Comparison of ENCODE assay signal across 18 cellular contexts in genomic region chr12:72869025-72869424, GRCh38.
DNase-seq lines count a peak whose midpoint lies in the region; ATAC-seq and TF ChIP-seq lines count a peak whose summit lies in the region.
"Had no signal": no experiment of that assay in that cellular context is flagged by ENCODE, and none has a peak within 500 bp of the region (broad histone marks: within the 10 kb centered on the region; RNA-seq: fewer than 3 reads in every experiment).

No MANE protein-coding gene starts in this region.

- H3K27me3 ChIP-seq in lower lobe of right lung (ENCODE audit: low read depth) (no peaks in the 10 kb centered on the region), thyroid gland (no peaks in the 10 kb centered on the region)
- H3K27me3 ChIP-seq: BLaER1 treated with 17β-estradiol and CSF1 and Interleukin-3, amounts not matched to agents 10 nM and 100 nM had no signal

- H3K4me3 ChIP-seq in LNCaP clone FGC (ENCODE audit: low read depth, low read length) = no peak overlapping the region
- no peak overlapping the region for H3K4me3 ChIP-seq in lower lobe of right lung
- no peak overlapping the region for H3K4me3 ChIP-seq in thyroid gland (replicated peaks in 1 of 3)
- H3K4me3 ChIP-seq: BLaER1 treated with 17β-estradiol and CSF1 and Interleukin-3, amounts not matched to agents 10 nM and 100 nM had no signal

- WGBS in thyroid gland, 2 donors = 34 to 47% methylated on average over 6 of the region's 6 CpGs

- ATAC-seq in lower lobe of right lung (peak; percentile 51 to 68), GM18517 (IDR thresholded peaks at IDR 0.05; ENCODE audit: unreplicated experiment) (no peak)
- ATAC-seq: CD8-positive, alpha-beta T cell; HCT116 had no signal

- H3K36me3 ChIP-seq in lower lobe of right lung (no peaks in the 10 kb centered on the region), thyroid gland (no peaks in the 10 kb centered on the region)
- H3K36me3 ChIP-seq: BLaER1 treated with 17β-estradiol and CSF1 and Interleukin-3, amounts not matched to agents 10 nM and 100 nM had no signal

- TF ChIP-seq CTCF in LNCaP clone FGC (IDR thresholded peaks at IDR 0.05; ENCODE audit: control insufficient read depth, extremely low read depth, insufficient read depth) (no peak), lower lobe of right lung (IDR thresholded peaks at IDR 0.05) (no peak), thyroid gland (IDR thresholded peaks at IDR 0.05) (no peak)

- H3K4me1 ChIP-seq in lower lobe of right lung (no peaks in the 10 kb centered on the region), thyroid gland (no peaks in the 10 kb centered on the region)
- H3K4me1 ChIP-seq: BLaER1 treated with 17β-estradiol and CSF1 and Interleukin-3, amounts not matched to agents 10 nM and 100 nM had no signal

- no peak for TF ChIP-seq POLR2A in thyroid gland (IDR thresholded peaks at IDR 0.05)
- no peak for TF ChIP-seq POLR2A in erythroblast (IDR thresholded peaks at IDR 0.05; ENCODE audit: low read length)

- DNase-seq in LNCaP clone FGC (ENCODE audit: low read depth) (peak; percentile 21), astrocyte of the hippocampus (ENCODE audit: low read depth, low spot score) (peak; percentile 41), lower lobe of right lung (no peak), thyroid gland (peak; percentile 16 to 38), erythroblast (lab: John Stamatoyannopoulos, UW) (no peak), NCI-H1436 treated with DMSO at 0.1 percent for 48 hours (lab: John Stamatoyannopoulos, UW) (no peak)
- DNase-seq: 8988T; Calu3; CD8-positive, alpha-beta T cell; DMS79; GF-D8; GOT3; H7; HFFc6 had no signal

- intact Hi-C loops in lower lobe of right lung (cut with DNase I) (no loop called here), thyroid gland (cut with DNase I) (no loop called here)

- H3K9me3 ChIP-seq in lower lobe of right lung = no peaks in the 10 kb centered on the region
- no peaks in the 10 kb centered on the region for H3K9me3 ChIP-seq in thyroid gland
- H3K9me3 ChIP-seq: BLaER1 treated with 17β-estradiol and CSF1 and Interleukin-3, amounts not matched to agents 10 nM and 100 nM had no signal

- H3K27ac ChIP-seq in lower lobe of right lung (no peak overlapping the region), thyroid gland (no peak overlapping the region)
- H3K27ac ChIP-seq: BLaER1 treated with 17β-estradiol and CSF1 and Interleukin-3, amounts not matched to agents 10 nM and 100 nM; HL-60 had no signal

Comparison
In these comparisons a context has a peak if more than half of its experiments do, and no peak if none do; other contexts are left out.
1. DNase-seq: peak in LNCaP clone FGC (single experiment), astrocyte of the hippocampus (single experiment) and thyroid gland (2 of 2); none in lower lobe of right lung (single experiment), erythroblast (0 of 2) and NCI-H1436 treated with DMSO at 0.1 percent for 48 hours (single experiment).